In the genomic region with DNA sequence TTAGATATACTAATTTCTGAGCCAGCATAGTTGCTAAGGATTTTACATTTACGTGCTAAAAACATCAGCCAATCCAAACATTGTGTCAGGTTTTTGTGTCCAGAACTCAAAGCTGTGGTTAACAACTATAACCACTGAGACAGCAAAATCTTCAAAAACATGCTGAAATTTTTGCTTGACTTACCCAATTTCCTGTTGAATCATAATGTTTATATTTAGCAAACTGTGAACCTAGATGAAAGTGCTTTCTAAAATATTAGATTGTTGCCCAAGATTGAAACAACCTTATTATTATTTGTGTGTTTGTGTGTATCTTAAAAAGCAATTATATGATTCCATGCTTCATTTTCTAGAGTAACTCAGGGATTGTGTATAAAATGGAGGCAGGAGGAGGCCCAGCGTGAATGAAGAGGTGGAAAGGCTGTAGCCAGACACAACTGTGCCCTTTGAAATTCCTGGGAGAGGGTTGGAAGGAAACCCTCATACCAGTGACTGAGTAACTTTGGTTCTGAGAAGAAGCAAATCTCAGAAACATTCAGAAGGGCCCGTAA, we compare ENCODE assay signal across 8 cellular contexts. TPM values are rescaled to one million over a fixed set of nuclear protein-coding genes. Genes with fewer than 3 reads are reported as not detected.
DNase-seq lines count a peak whose midpoint lies in the region; ATAC-seq and TF ChIP-seq lines count a peak whose summit lies in the region.

No MANE protein-coding gene starts in this region.

- H3K36me3 ChIP-seq in PC-9 (ENCODE audit: low read depth), result no peaks in the 10 kb centered on the region

- peaks cover 11% of the 10 kb centered on the region; the same call in 1 of the 2 replicates for H3F3A ChIP-seq in PC-9 (ENCODE audit: insufficient read depth, low read depth)

- intact Hi-C loops in PC-9 (cut with micrococcal nuclease; ENCODE audit: unreplicated experiment) (loop anchor here (2.0 kb wide), 1 partner anchor 177 kb away; no protein-coding TSS in a partner anchor), sciatic nerve (cut with DNase I) (no loop called here)

- peak overlapping the region; percentile 57 for H3K27ac ChIP-seq in PC-9

- no peaks in the 10 kb centered on the region for H3K79me2 ChIP-seq in PC-9 (ENCODE audit: low read depth)

- POLR2A ChIA-PET in PC-9 (lab: Charles Lee; ENCODE audit: unreplicated experiment), result interaction anchor here (0.5 to 0.6 kb wide), 2 partner anchors 202 to 354 kb away, joined by 5 to 7 read pairs; no protein-coding TSS in a partner anchor

- H3K27me3 ChIP-seq in PC-9 (ENCODE audit: insufficient read depth, low read depth), result no peaks in the 10 kb centered on the region

- BruUV-seq in PC-9 (replicated peaks; lab: Mats Ljungman, UMichigan), result no TSS peak

- DNase-seq in PC-9 (peak in 1 of 2 experiments; percentile 50), epithelial cell of esophagus (ENCODE audit: low read depth) (peak; percentile 74), sciatic nerve (ENCODE audit: low spot score) (no peak), HPDE6-E6E7 (ENCODE audit: extremely low spot score) (no peak), SK-N-DZ (ENCODE audit: low spot score) (no peak), NCI-H510A treated with DMSO at 0.1 percent for 48 hours (lab: John Stamatoyannopoulos, UW) (no peak)

- H3K4me2 ChIP-seq in PC-9, result peak overlapping the region; percentile 37

- TF ChIP-seq CTCF in PC-9 (conservative IDR thresholded peaks at IDR 0.05) (no peak), epithelial cell of esophagus (IDR thresholded peaks at IDR 0.05; ENCODE audit: insufficient read depth, low read depth, low read length, missing control alignments) (no peak)

- H4K20me1 ChIP-seq in PC-9 (ENCODE audit: insufficient read depth), result no peaks in the 10 kb centered on the region

- H3K9me2 ChIP-seq in PC-9 (ENCODE audit: insufficient read depth), result no peaks in the 10 kb centered on the region

- H2AFZ ChIP-seq in PC-9, result peak overlapping the region; percentile 37; the same call in 1 of the 2 replicates

- ATAC-seq in GM21447 (IDR thresholded peaks at IDR 0.05; ENCODE audit: unreplicated experiment) (peak; percentile 60), sciatic nerve (peak; percentile 89), HG03159 (IDR thresholded peaks at IDR 0.05; ENCODE audit: unreplicated experiment) (no peak)

- H3K9me3 ChIP-seq in PC-9 (ENCODE audit: insufficient read depth, low read depth), result no peaks in the 10 kb centered on the region

- peaks cover 14% of the 10 kb centered on the region for H3K4me1 ChIP-seq in PC-9 (replicated peaks; ENCODE audit: insufficient read depth)

- H3K4me3 ChIP-seq in PC-9 (no peak overlapping the region), epithelial cell of esophagus (ENCODE audit: low read length) (no peak overlapping the region)

- CTCF ChIA-PET in PC-9 (lab: Charles Lee), result no interaction called here

RNA-seq across cellular contexts. Expression of a gene that starts 48.0 kb away (rescaled TPM):
- total RNA-seq in PC-9 (2021), result 7.9 and 15.5 TPM in 2 replicates
- 17.2 TPM for total RNA-seq in sciatic nerve
- polyA plus RNA-seq in SK-N-DZ (2014; cell fraction: cytosol; rRNA removed), result 1.7 and 3.3 TPM in 2 replicates
- polyA plus RNA-seq in SK-N-DZ (2014; cell fraction: nucleus; rRNA removed), result 2.2 and 9.2 TPM in 2 replicates
